Comparison of ENCODE assay signal across 24 cellular contexts in genomic region chr5:140808889-140809291, GRCh38. TPM values are rescaled to one million over a fixed set of nuclear protein-coding genes. Genes with fewer than 3 reads are reported as not detected.
A peak's percentile ranks its signal among the peaks of the same experiment; 100 is the strongest.
DNase-seq lines count a peak whose midpoint lies in the region; ATAC-seq and TF ChIP-seq lines count a peak whose summit lies in the region.
"Had no signal": no experiment of that assay in that cellular context is flagged by ENCODE, and none has a peak within 500 bp of the region (broad histone marks: within the 10 kb centered on the region; RNA-seq: fewer than 3 reads in every experiment).

No MANE protein-coding gene starts in this region.

- H3K36me3 ChIP-seq in left ventricle myocardium inferior = no peaks in the 10 kb centered on the region
- H3K36me3 ChIP-seq in neural cell (ENCODE audit: insufficient read depth, low read length) = peaks cover 17% of the 10 kb centered on the region
- no peaks in the 10 kb centered on the region for H3K36me3 ChIP-seq in aorta (ENCODE audit: control insufficient read depth in 1 of 2, insufficient read depth in 2 of 2, low read length in 1 of 2)
- H3K36me3 ChIP-seq: MG63 had no signal

- WGBS in aorta, 2 donors = 58 to 62% methylated on average over 42 to 43 of the region's 43 CpGs

- TF ChIP-seq CTCF in left ventricle myocardium inferior (IDR thresholded peaks at IDR 0.05; ENCODE audit: borderline replicate concordance) (no peak), glutamatergic neuron (IDR thresholded peaks at IDR 0.05; ENCODE audit: partially characterized antibody, unreplicated experiment) (no peak), neural cell (IDR thresholded peaks at IDR 0.05; ENCODE audit: poor library complexity, severe bottlenecking) (no peak)

- no peak overlapping the region for H3K27ac ChIP-seq in left ventricle myocardium inferior (replicated peaks)
- H3K27ac ChIP-seq in neural cell (ENCODE audit: low read length) = no peak overlapping the region
- no peak overlapping the region for H3K27ac ChIP-seq in aorta (ENCODE audit: low read depth in 1 of 2, low read length in 2 of 2)
- H3K27ac ChIP-seq: 22Rv1, PC-9 had no signal

- TF ChIP-seq RAD21 in neural cell (conservative IDR thresholded peaks at IDR 0.05) = no peak

- peaks cover 33% of the 10 kb centered on the region for H3K27me3 ChIP-seq in left ventricle myocardium inferior (ENCODE audit: low read depth)
- H3K27me3 ChIP-seq in neural cell (ENCODE audit: insufficient read depth, low read depth, low read length) = no peaks in the 10 kb centered on the region
- H3K27me3 ChIP-seq in aorta (ENCODE audit: control insufficient read depth in 1 of 2, insufficient read depth in 2 of 2, low read length in 1 of 2) = no peaks in the 10 kb centered on the region
- H3K27me3 ChIP-seq: MG63 had no signal

- H3K4me3 Mint-ChIP-seq in glutamatergic neuron (ENCODE audit: unreplicated experiment) = peak overlapping the region; percentile 52

- intact Hi-C loops in Right ventricle myocardium superior (cut with DNase I) (no loop called here), left ventricle myocardium inferior (cut with micrococcal nuclease) (no loop called here), aorta (cut with DNase I) (loop anchor here in 1 of 2 donors (10.0 kb wide), 1 partner anchor 236 kb away; no protein-coding TSS in a partner anchor)

- H3K4me3 ChIP-seq in left ventricle myocardium inferior (no peak overlapping the region), neural cell (ENCODE audit: low read length) (peak overlapping the region; percentile 72), aorta (ENCODE audit: low read length in 2 of 2) (no peak overlapping the region)
- H3K4me3 ChIP-seq: MG63, PC-9 had no signal

- peaks cover 64% of the 10 kb centered on the region for H3K79me2 ChIP-seq in neural cell (replicated peaks; ENCODE audit: insufficient read depth, low read length)

- H3K9me3 ChIP-seq in left ventricle myocardium inferior (replicated peaks) (peaks cover 56% of the 10 kb centered on the region), neural cell (ENCODE audit: low read length) (peaks cover 19% of the 10 kb centered on the region), aorta (ENCODE audit: control insufficient read depth, low read length) (peaks cover 15% of the 10 kb centered on the region)

- no peak overlapping the region for H3K4me2 ChIP-seq in neural cell (ENCODE audit: low read length)
- H3K4me2 ChIP-seq: PC-9 had no signal

- no peaks in the 10 kb centered on the region for H3K27me3 Mint-ChIP-seq in glutamatergic neuron (ENCODE audit: unreplicated experiment)

- H3K36me3 Mint-ChIP-seq in glutamatergic neuron (ENCODE audit: unreplicated experiment) = peaks cover 48% of the 10 kb centered on the region

- no peaks in the 10 kb centered on the region for H3K9me2 ChIP-seq in neural cell (ENCODE audit: insufficient read depth, low read length)

- no peaks in the 10 kb centered on the region for H3K4me1 ChIP-seq in left ventricle myocardium inferior
- H3K4me1 ChIP-seq in aorta (ENCODE audit: control insufficient read depth in 1 of 2, insufficient read depth in 2 of 2, low read length in 2 of 2) = no peaks in the 10 kb centered on the region

- peak; percentile 39 for DNase-seq in Right ventricle myocardium superior
- DNase-seq in left ventricle myocardium inferior = no peak
- DNase-seq in glutamatergic neuron = no peak
- peak in 1 of 2 donors; percentile 71 for DNase-seq in aorta
- DNase-seq in NCI-H2029 treated with DMSO at 0.1 percent for 48 hours (lab: John Stamatoyannopoulos, UW) = no peak
- no peak for DNase-seq in RPMI8226
- DNase-seq: ACHN, Calu3, DMS79 treated with DMSO at 0.1 percent for 48 hours, HCEC 1CT, KBM-7, MG63, NCI-H1105 treated with DMSO at 0.1 percent for 48 hours, NCI-H146, NCI-H2029, NCI-H446 treated with DMSO at 0.1 percent for 48 hours, NCI-H526, PC-9, SHP77 treated with DMSO at 0.1 percent for 48 hours had no signal

- TF ChIP-seq EP300 in neural cell (conservative IDR thresholded peaks at IDR 0.05; ENCODE audit: poor library complexity, severe bottlenecking) = no peak

- H2AFZ ChIP-seq in neural cell (ENCODE audit: low read depth, low read length) = no peak overlapping the region
- H2AFZ ChIP-seq: PC-9 had no signal

- ATAC-seq in Right ventricle myocardium superior (ENCODE audit: poor library complexity) (no peak), aorta (ENCODE audit: low FRiP score) (peak; percentile 22), GM18858 (IDR thresholded peaks at IDR 0.05; ENCODE audit: unreplicated experiment) (no peak)

- peaks cover 25% of the 10 kb centered on the region for H3K9me3 Mint-ChIP-seq in glutamatergic neuron (ENCODE audit: unreplicated experiment)

- peaks cover 5% of the 10 kb centered on the region for H3K4me1 Mint-ChIP-seq in glutamatergic neuron (ENCODE audit: low read depth, unreplicated experiment)

- peaks cover 2% of the 10 kb centered on the region for H3F3A ChIP-seq in neural cell (ENCODE audit: insufficient read depth, low read length, poor library complexity, severe bottlenecking)

- H3K27ac Mint-ChIP-seq in glutamatergic neuron (ENCODE audit: unreplicated experiment) = no peak overlapping the region

- H3K9ac ChIP-seq in neural cell (ENCODE audit: low read length) = no peak overlapping the region

- no peaks in the 10 kb centered on the region for H4K20me1 ChIP-seq in neural cell (ENCODE audit: insufficient read depth)

TF ChIP-seq in neural cell, 6 proteins besides CTCF, POLR2A, EP300 and RAD21:
- TF ChIP-seq TAF1 (IDR thresholded peaks at IDR 0.05; ENCODE audit: low read depth) = no peak
- TF ChIP-seq MXI1 (conservative IDR thresholded peaks at IDR 0.05; ENCODE audit: poor library complexity, severe bottlenecking) = no peak
- TF ChIP-seq POLR2AphosphoS5 (IDR thresholded peaks at IDR 0.05) = no peak
- no peak for TF ChIP-seq REST (IDR thresholded peaks at IDR 0.05; ENCODE audit: borderline replicate concordance)
- no peak for TF ChIP-seq SMC3 (conservative IDR thresholded peaks at IDR 0.05; ENCODE audit: poor library complexity)
- TF ChIP-seq EZH2 (IDR thresholded peaks at IDR 0.05; ENCODE audit: borderline replicate concordance, insufficient read depth, low read length, poor library complexity, severe bottlenecking) = no peak
TF ChIP-seq in neural cell: peak in this region for 0.

RNA-seq across cellular contexts. Expression of gene PCDHA4, which starts 2.0 kb away (rescaled TPM):
- not detected for total RNA-seq in Right ventricle myocardium superior
- 0.11 TPM for total RNA-seq in left ventricle myocardium inferior
- total RNA-seq in glutamatergic neuron (ENCODE audit: unreplicated experiment) = 29.7 TPM
- polyA plus RNA-seq in neural cell = 43.6 and 47.6 TPM in 2 replicates
- polyA minus RNA-seq in neural cell = 130 and 144 TPM in 2 replicates
- total RNA-seq in aorta = under 1 TPM; 0.78 to 0.90 TPM
- under 1 TPM in 1 of 2 donors, not detected in 1; 0.05 TPM for polyA plus RNA-seq in aorta
- total RNA-seq: PC-9 had no signal

RNA-seq across cellular contexts. Expression of gene PCDHA3, which starts 8.0 kb away (rescaled TPM):
- total RNA-seq in Right ventricle myocardium superior = not detected
- total RNA-seq in left ventricle myocardium inferior = not detected
- 17.9 TPM for total RNA-seq in glutamatergic neuron (ENCODE audit: unreplicated experiment)
- 1.7 and 3.0 TPM in 2 replicates for polyA plus RNA-seq in neural cell
- polyA minus RNA-seq in neural cell = 12.9 and 15.3 TPM in 2 replicates
- total RNA-seq in aorta = under 1 TPM; 0.33 to 0.36 TPM
- polyA plus RNA-seq in aorta = under 1 TPM; 0.25 to 0.38 TPM
- total RNA-seq: PC-9, RPMI7951 had no signal

RNA-seq across cellular contexts. Expression of gene PCDHA5, which starts 12.5 kb away (rescaled TPM):
- total RNA-seq in Right ventricle myocardium superior (not detected), left ventricle myocardium inferior (not detected), glutamatergic neuron (ENCODE audit: unreplicated experiment) (11.8 TPM), aorta (under 1 TPM; 0.24 to 0.26 TPM)
- polyA plus RNA-seq in neural cell (1.4 and 2.2 TPM in 2 replicates), aorta (under 1 TPM in 1 of 2 donors, not detected in 1; 0.08 TPM)
- polyA minus RNA-seq in neural cell = 29.2 and 35.3 TPM in 2 replicates
- total RNA-seq: PC-9 had no signal
- polyA plus RNA-seq: BJ had no signal

RNA-seq across cellular contexts. Expression of gene PCDHA2, which starts 14.2 kb away (rescaled TPM):
- total RNA-seq in Right ventricle myocardium superior (not detected), left ventricle myocardium inferior (not detected), glutamatergic neuron (ENCODE audit: unreplicated experiment) (20.9 TPM), aorta (under 1 TPM; 0.13 to 0.24 TPM)
- polyA plus RNA-seq in neural cell (8.7 and 9.9 TPM in 2 replicates), aorta (not detected)
- polyA minus RNA-seq in neural cell = 29.2 and 35.8 TPM in 2 replicates
- total RNA-seq: PC-9, RPMI7951 had no signal
- polyA plus RNA-seq: BJ had no signal

RNA-seq across cellular contexts. Expression of gene PCDHA6, which starts 18.9 kb away (rescaled TPM):
- total RNA-seq in Right ventricle myocardium superior = not detected
- total RNA-seq in left ventricle myocardium inferior = not detected
- total RNA-seq in glutamatergic neuron (ENCODE audit: unreplicated experiment) = 29.8 TPM
- 2.5 and 3.6 TPM in 2 replicates for polyA plus RNA-seq in neural cell
- 41.9 and 45.5 TPM in 2 replicates for polyA minus RNA-seq in neural cell
- total RNA-seq in aorta = under 1 TPM; 0.36 to 0.45 TPM
- under 1 TPM in 1 of 2 donors, not detected in 1; 0.64 TPM for polyA plus RNA-seq in aorta
- total RNA-seq: PC-9 had no signal

Comparison
In these comparisons a context has a peak if more than half of its experiments do, and no peak if none do; other contexts are left out.
1. RNA of gene PCDHA4, which starts 2.0 kb away (total RNA-seq): 29.7 TPM in glutamatergic neuron (single experiment); 0.78 to 0.90 TPM in aorta, 0.11 TPM in left ventricle myocardium inferior (single experiment) and not detected in Right ventricle myocardium superior (single experiment); every median in the first group is over 10 times any median in the second.
2. RNA of gene PCDHA3, which starts 8.0 kb away (total RNA-seq): 17.9 TPM in glutamatergic neuron (single experiment); 0.33 to 0.36 TPM in aorta, not detected in left ventricle myocardium inferior (single experiment) and not detected in Right ventricle myocardium superior (single experiment); every median in the first group is over 10 times any median in the second.
3. RNA of gene PCDHA5, which starts 12.5 kb away (total RNA-seq): 11.8 TPM in glutamatergic neuron (single experiment); 0.24 to 0.26 TPM in aorta, not detected in left ventricle myocardium inferior (single experiment) and not detected in Right ventricle myocardium superior (single experiment); every median in the first group is over 10 times any median in the second.